ENCODE assay signal across 19 cellular contexts in genomic region chr3:150329408-150329807, GRCh38.
"Had no signal": no experiment of that assay in that cellular context is flagged by ENCODE, and none has a peak within 500 bp of the region (broad histone marks: within the 10 kb centered on the region; RNA-seq: fewer than 3 reads in every experiment).

No MANE protein-coding gene starts in this region.

- H3K27ac Mint-ChIP-seq: natural killer cell treated with Interleukin-12 subunit alpha and Interleukin-12 subunit beta and Interleukin-15 and Interleukin-18, amount 100 ng/mL, for 72 hours; progenitor cell of endocrine pancreas; T-helper 2 cell treated with Interferon-gamma antibody and Interleukin-4, amounts not matched to agents 5 μg/mL and 100 μg/mL, for 36 hours had no signal

- H3K4me3 ChIP-seq: coronary artery, gastrocnemius medialis, suprapubic skin, upper lobe of left lung had no signal

- H3K4me1 ChIP-seq: gastrocnemius medialis, suprapubic skin had no signal

- H3K36me3 Mint-ChIP-seq: natural killer cell treated with Interleukin-12 subunit alpha and Interleukin-12 subunit beta and Interleukin-15 and Interleukin-18, amount 100 ng/mL, for 72 hours had no signal

- H3K4me3 Mint-ChIP-seq: natural killer cell treated with Interleukin-12 subunit alpha and Interleukin-12 subunit beta and Interleukin-15 and Interleukin-18, amount 100 ng/mL, for 72 hours; T-helper 2 cell treated with Interferon-gamma antibody and Interleukin-4, amounts not matched to agents 5 μg/mL and 100 μg/mL, for 36 hours had no signal

- H3K27ac ChIP-seq: coronary artery, gastrocnemius medialis, suprapubic skin had no signal

- DNase-seq: activated CD8-positive, alpha-beta memory T cell treated with anti-CD3 and anti-CD28 coated beads for 24 hours; activated gamma-delta T cell; central memory CD4-positive, alpha-beta T cell; effector CD4-positive, alpha-beta T cell; gastrocnemius medialis; kidney; left ventricle myocardium superior; mesenchymal stem cell; nucleus accumbens; right cardiac atrium; small intestine; stimulated activated CD4-positive, alpha-beta T cell treated with anti-CD3 and anti-CD28 coated beads, Interleukin-1b, Interleukin-23, amount 100 ng/mL, for 48 hours; stimulated activated naive CD4-positive, alpha-beta T cell had no signal

- ATAC-seq: gastrocnemius medialis, left ventricle myocardium superior, right cardiac atrium had no signal

- H3K9me3 Mint-ChIP-seq: natural killer cell treated with Interleukin-12 subunit alpha and Interleukin-12 subunit beta and Interleukin-15 and Interleukin-18, amount 100 ng/mL, for 72 hours; T-helper 2 cell treated with Interferon-gamma antibody and Interleukin-4, amounts not matched to agents 5 μg/mL and 100 μg/mL, for 36 hours had no signal

- H3K27me3 Mint-ChIP-seq: progenitor cell of endocrine pancreas had no signal

- H3K36me3 ChIP-seq: gastrocnemius medialis, suprapubic skin, upper lobe of left lung had no signal

- H3K27me3 ChIP-seq: gastrocnemius medialis, suprapubic skin, upper lobe of left lung had no signal

- H3K9me3 ChIP-seq: gastrocnemius medialis, suprapubic skin, upper lobe of left lung had no signal
